19 cellular contexts compared by ENCODE assay signal in genomic region chr10:80164596-80164995, GRCh38. TPM values are rescaled to one million over a fixed set of nuclear protein-coding genes. Genes with fewer than 3 reads are reported as not detected.
DNase-seq lines count a peak whose midpoint lies in the region; ATAC-seq, FAIRE-seq and TF ChIP-seq lines count a peak whose summit lies in the region.
"Had no signal": no experiment of that assay in that cellular context is flagged by ENCODE, and none has a peak within 500 bp of the region (broad histone marks: within the 10 kb centered on the region; RNA-seq: fewer than 3 reads in every experiment).

No MANE protein-coding gene starts in this region.

- H3K4me3 ChIP-seq in ascending aorta (no peak overlapping the region), right atrium auricular region (no peak overlapping the region), tibial nerve (no peak overlapping the region)
- H3K4me3 ChIP-seq: BLaER1 had no signal

- no peaks in the 10 kb centered on the region for H3K9me3 ChIP-seq in ascending aorta
- H3K9me3 ChIP-seq in right atrium auricular region: no peaks in the 10 kb centered on the region
- H3K9me3 ChIP-seq in tibial nerve: no peaks in the 10 kb centered on the region
- H3K9me3 ChIP-seq: BLaER1 had no signal

- H3K27ac ChIP-seq in ascending aorta: peak overlapping the region; percentile 84 to 92
- H3K27ac ChIP-seq in right atrium auricular region: peak overlapping the region; percentile 54 to 68
- peak overlapping the region in 3 of 4 donors; percentile 38 to 81 (median 58) for H3K27ac ChIP-seq in tibial nerve

- intact Hi-C loops in ascending aorta (cut with DNase I): no loop called here

- no peak for DNase-seq in HTR-8/SVneo (ENCODE audit: insufficient read length, low spot score)
- DNase-seq in ascending aorta (ENCODE audit: low spot score in 2 of 2): no peak
- DNase-seq in right atrium auricular region (ENCODE audit: low spot score): no peak
- DNase-seq in tibial nerve (ENCODE audit: low spot score in 2 of 2): no peak
- no peak for DNase-seq in RKO (ENCODE audit: low spot score)
- no peak for DNase-seq in AG08396 (ENCODE audit: low spot score)
- DNase-seq: activated CD4-positive, alpha-beta memory T cell treated with anti-CD3 and anti-CD28 coated beads for 36 hours; activated T-cell treated with anti-CD3 and anti-CD28 coated beads, Interleukin-2, amount 50 U/mL, for 72 hours; amygdala; erythroblast; kidney; midbrain; NCI-H1048; NCI-H2107; NCI-H526 treated with DMSO at 0.1 percent for 48 hours; nucleus accumbens; stimulated activated CD4-positive, alpha-beta T cell treated with anti-CD3 and anti-CD28 coated beads, Interleukin-2, amount 100 ng/mL, for 24 hours had no signal

- WGBS in tibial nerve, 2 donors: 84 to 90% methylated on average over 7 of the region's 7 CpGs

- ATAC-seq in HG03039 (IDR thresholded peaks at IDR 0.05; ENCODE audit: unreplicated experiment): no peak

- H3K27me3 ChIP-seq in ascending aorta (no peaks in the 10 kb centered on the region), right atrium auricular region (no peaks in the 10 kb centered on the region), tibial nerve (no peaks in the 10 kb centered on the region)
- H3K27me3 ChIP-seq: BLaER1 had no signal

- H3K4me1 ChIP-seq in ascending aorta (peaks cover 31 to 81% of the 10 kb centered on the region in 2 donors), right atrium auricular region (peaks cover 0 to 78% of the 10 kb centered on the region in 2 donors), tibial nerve (peaks cover 0 to 96% (median 43%) of the 10 kb centered on the region in 4 donors)

- TF ChIP-seq EP300 in tibial nerve (IDR thresholded peaks at IDR 0.05): no peak

- peak; percentile 44 for FAIRE-seq in HTR-8/SVneo (lab: Jason Lieb, UNC)
- FAIRE-seq: kidney had no signal

- TF ChIP-seq CTCF in ascending aorta (IDR thresholded peaks at IDR 0.05) (no peak), right atrium auricular region (IDR thresholded peaks at IDR 0.05) (no peak), tibial nerve (IDR thresholded peaks at IDR 0.05) (no peak)

- H3K36me3 ChIP-seq in ascending aorta (peaks cover 37 to 39% of the 10 kb centered on the region in 2 donors), right atrium auricular region (peaks cover 77% of the 10 kb centered on the region), tibial nerve (peaks cover 0 to 75% (median 10%) of the 10 kb centered on the region in 3 donors)

- TF ChIP-seq POLR2A in tibial nerve (IDR thresholded peaks at IDR 0.05): no peak

RNA-seq across cellular contexts. Expression of gene PLAC9, which starts 32.1 kb away (rescaled TPM):
- total RNA-seq in ascending aorta (221 TPM), right atrium auricular region (10 to 100 TPM; 25.5 to 36.3 TPM), tibial nerve (100 to 1,000 TPM in 3 of 4 donors, 10 to 100 TPM in 1; 63.3 to 199 (median 140) TPM)
- total RNA-seq: activated CD4-positive, alpha-beta memory T cell treated with anti-CD3 and anti-CD28 coated beads for 36 hours; activated T-cell treated with anti-CD3 and anti-CD28 coated beads, Interleukin-2, amount 50 U/mL, for 72 hours had no signal

RNA-seq across cellular contexts. Expression of gene ANXA11, which starts 40.7 kb away (rescaled TPM):
- 237 TPM for total RNA-seq in ascending aorta
- 100 to 1,000 TPM; 224 to 266 TPM for total RNA-seq in right atrium auricular region
- total RNA-seq in tibial nerve: 100 to 1,000 TPM in 3 of 4 donors, 10 to 100 TPM in 1; 99.8 to 128 (median 113) TPM
